16 cellular contexts compared by ENCODE assay signal in genomic region chr18:28854964-28855363, GRCh38.
DNase-seq lines count a peak whose midpoint lies in the region; ATAC-seq lines count a peak whose summit lies in the region.
"Had no signal": no experiment of that assay in that cellular context is flagged by ENCODE, and none has a peak within 500 bp of the region (broad histone marks: within the 10 kb centered on the region; RNA-seq: fewer than 3 reads in every experiment).

No MANE protein-coding gene starts in this region.

- no peaks in the 10 kb centered on the region for H3K9me3 ChIP-seq in BLaER1 treated with 17β-estradiol and CSF1 and Interleukin-3, amounts not matched to agents 10 nM and 100 nM (replicated peaks in 1 of 11)
- H3K9me3 ChIP-seq: BLaER1, esophagus squamous epithelium had no signal

- no peak overlapping the region for H3K9ac ChIP-seq in BLaER1 treated with 17β-estradiol and CSF1 and Interleukin-3, amounts not matched to agents 10 nM and 100 nM
- H3K9ac ChIP-seq: BLaER1 had no signal

- no peaks in the 10 kb centered on the region for H3K27me3 ChIP-seq in BLaER1 treated with 17β-estradiol and CSF1 and Interleukin-3, amounts not matched to agents 10 nM and 100 nM
- H3K27me3 ChIP-seq: BLaER1, esophagus squamous epithelium had no signal

- H3K36me3 ChIP-seq in BLaER1 treated with 17β-estradiol and CSF1 and Interleukin-3, amounts not matched to agents 10 nM and 100 nM: no peaks in the 10 kb centered on the region
- H3K36me3 ChIP-seq: BLaER1, esophagus squamous epithelium had no signal

- H3K4me2 ChIP-seq in BLaER1 treated with 17β-estradiol and CSF1 and Interleukin-3, amounts not matched to agents 10 nM and 100 nM: peak overlapping the region in 6 of 11 experiments; percentile 2 to 51 (median 10); a peak in 4 of 22 replicates
- H3K4me2 ChIP-seq: BLaER1 had no signal

- no peak for ATAC-seq in activated CD4-positive, CD25-positive, alpha-beta regulatory T cell treated with anti-CD3 and anti-CD28 coated beads, Interleukin-2, amount 50 U/mL, for 24 hours
- no peak for ATAC-seq in GM21786 (IDR thresholded peaks at IDR 0.05; ENCODE audit: unreplicated experiment)
- ATAC-seq: GM12878 had no signal

- no peak overlapping the region for H3K4me3 ChIP-seq in BLaER1 treated with 17β-estradiol and CSF1 and Interleukin-3, amounts not matched to agents 10 nM and 100 nM
- H3K4me3 ChIP-seq: BLaER1, esophagus squamous epithelium, GM12878 had no signal

- DNase-seq in M059J (ENCODE audit: low read depth) (peak; percentile 18), fibroblast of peridontal ligament (ENCODE audit: extremely low read depth) (peak; percentile 47), midbrain (lab: John Stamatoyannopoulos, UW) (peak; percentile 41), GDM1 (lab: John Stamatoyannopoulos, UW) (no peak), NCI-H2081 treated with DMSO at 0.1 percent for 48 hours (lab: John Stamatoyannopoulos, UW) (no peak)
- DNase-seq: activated CD4-positive, alpha-beta T cell treated with anti-CD3 and anti-CD28 coated beads for 4 hours; cortex of kidney; esophagus squamous epithelium; NCI-H1930; RPMI8226; substantia nigra had no signal

- H3K4me1 ChIP-seq in BLaER1 treated with 17β-estradiol and CSF1 and Interleukin-3, amounts not matched to agents 10 nM and 100 nM: peaks cover 0 to 16% (median 0%) of the 10 kb centered on the region in 10 experiments; a peak in 4 of 20 replicates
- H3K4me1 ChIP-seq: BLaER1, esophagus squamous epithelium had no signal

- no peak overlapping the region for H3K27ac ChIP-seq in BLaER1 treated with 17β-estradiol and CSF1 and Interleukin-3, amounts not matched to agents 10 nM and 100 nM
- H3K27ac ChIP-seq: BLaER1, esophagus squamous epithelium had no signal

- H4K20me1 ChIP-seq in BLaER1 treated with 17β-estradiol and CSF1 and Interleukin-3, amounts not matched to agents 10 nM and 100 nM: no peaks in the 10 kb centered on the region
- H4K20me1 ChIP-seq: BLaER1 had no signal

Comparison
In these comparisons a context has a peak if more than half of its experiments do, and no peak if none do; other contexts are left out.
1. DNase-seq: peak in M059J (single experiment), fibroblast of peridontal ligament (single experiment) and midbrain (single experiment); none in GDM1 (single experiment) and NCI-H2081 treated with DMSO at 0.1 percent for 48 hours (single experiment).